ENCODE assay signal across 1 cellular context in genomic region chr10:70085975-70086613, GRCh38.
TF ChIP-seq lines count a peak whose summit lies in the region.

No MANE protein-coding gene starts in this region.

TF ChIP-seq in HepG2, 621 proteins besides CTCF, POLR2A, EP300 and RAD21 (continued from another document and continues in another):
- TF ChIP-seq PAXIP1 (CRISPR knock-in tag; conservative IDR thresholded peaks at IDR 0.05) (peak; percentile 92), HNRNPLL (IDR thresholded peaks at IDR 0.05; ENCODE audit: low read depth, low read length, poor library complexity, severe bottlenecking) (no peak), ZNF747 (CRISPR knock-in tag; IDR thresholded peaks at IDR 0.05; ENCODE audit: borderline replicate concordance) (no peak), ZNF564 (CRISPR knock-in tag; IDR thresholded peaks at IDR 0.05) (no peak), ZNF7 (CRISPR knock-in tag; IDR thresholded peaks at IDR 0.05) (no peak), NFKBIZ (CRISPR knock-in tag; IDR thresholded peaks at IDR 0.05) (no peak), HNRNPUL1 (IDR thresholded peaks at IDR 0.05; ENCODE audit: low read depth, low read length) (peak; percentile 84), PHF21A (CRISPR knock-in tag; IDR thresholded peaks at IDR 0.05) (peak; percentile 80), NCOA1 (CRISPR knock-in tag; IDR thresholded peaks at IDR 0.05) (0 out of 2 replicates have a peak, but pooled peaks have one; percentile 26), MAZ (IDR thresholded peaks at IDR 0.05; ENCODE audit: borderline replicate concordance, low read depth, low read length) (no peak), MAZ (CRISPR knock-in tag; IDR thresholded peaks at IDR 0.05; ENCODE audit: low read depth) (no peak), DNMT3B (CRISPR knock-in tag; conservative IDR thresholded peaks at IDR 0.05) (no peak), KDM5A (IDR thresholded peaks at IDR 0.05; ENCODE audit: borderline replicate concordance, low read length) (no peak; the same call in 1 of the 2 replicates), SP5 (CRISPR knock-in tag; IDR thresholded peaks at IDR 0.05; ENCODE audit: borderline replicate concordance, low read depth) (peak; percentile 21; the same call in 1 of the 2 replicates), CREB1 (IDR thresholded peaks at IDR 0.05) (no peak), CREB1 (CRISPR knock-in tag; IDR thresholded peaks at IDR 0.05) (peak; percentile 60), TFDP2 (CRISPR knock-in tag; IDR thresholded peaks at IDR 0.05) (no peak), KDM3A (CRISPR knock-in tag; IDR thresholded peaks at IDR 0.05; ENCODE audit: low read depth) (0 out of 2 replicates have a peak, but pooled peaks have one; percentile 46), LCORL (IDR thresholded peaks at IDR 0.05) (no peak), LCORL (CRISPR knock-in tag; IDR thresholded peaks at IDR 0.05) (0 out of 2 replicates have a peak, but pooled peaks have one; percentile 18), PRDM10 (CRISPR knock-in tag; IDR thresholded peaks at IDR 0.05; ENCODE audit: low read depth) (0 out of 2 replicates have a peak, but pooled peaks have one; percentile 25), ZNF773 (CRISPR knock-in tag; IDR thresholded peaks at IDR 0.05; ENCODE audit: borderline replicate concordance) (no peak), ZNF768 (CRISPR knock-in tag; IDR thresholded peaks at IDR 0.05) (no peak), ZNF614 (CRISPR knock-in tag; IDR thresholded peaks at IDR 0.05; ENCODE audit: borderline replicate concordance) (peak; percentile 76; the same call in 1 of the 2 replicates), RERE (CRISPR knock-in tag; IDR thresholded peaks at IDR 0.05; ENCODE audit: low read depth) (peak; percentile 73; the same call in 1 of the 2 replicates), XRCC5 (optimal IDR thresholded peaks at IDR 0.05; ENCODE audit: low read length) (no peak), ZNF605 (CRISPR knock-in tag; IDR thresholded peaks at IDR 0.05) (no peak), NFKB2 (CRISPR knock-in tag; IDR thresholded peaks at IDR 0.05; ENCODE audit: borderline replicate concordance) (no peak), HOXA3 (CRISPR knock-in tag; IDR thresholded peaks at IDR 0.05) (peak; percentile 29; the same call in 1 of the 2 replicates), FOSL2 (CRISPR knock-in tag; IDR thresholded peaks at IDR 0.05) (peak; percentile 45), STAG1 (CRISPR knock-in tag; IDR thresholded peaks at IDR 0.05) (0 out of 2 replicates have a peak, but pooled peaks have one; percentile 5), ZNF562 (CRISPR knock-in tag; IDR thresholded peaks at IDR 0.05; ENCODE audit: borderline replicate concordance) (no peak), HDAC1 (CRISPR knock-in tag; IDR thresholded peaks at IDR 0.05) (peak; percentile 60), ZNF878 (CRISPR knock-in tag; IDR thresholded peaks at IDR 0.05) (peak; percentile 39; the same call in 1 of the 2 replicates), KDM1A (CRISPR knock-in tag; IDR thresholded peaks at IDR 0.05) (no peak), ZNF331 (CRISPR knock-in tag; IDR thresholded peaks at IDR 0.05) (0 out of 2 replicates have a peak, but pooled peaks have one; percentile 25), NCOA2 (CRISPR knock-in tag; IDR thresholded peaks at IDR 0.05) (peak; percentile 91), KAT2B (IDR thresholded peaks at IDR 0.05; ENCODE audit: borderline replicate concordance, low read depth, low read length) (no peak), ZNF44 (CRISPR knock-in tag; IDR thresholded peaks at IDR 0.05) (no peak), ZSCAN22 (CRISPR knock-in tag; IDR thresholded peaks at IDR 0.05) (no peak), RORA (CRISPR knock-in tag; IDR thresholded peaks at IDR 0.05) (peak; percentile 66; the same call in 1 of the 2 replicates)
- TF ChIP-seq, protein P1, sequence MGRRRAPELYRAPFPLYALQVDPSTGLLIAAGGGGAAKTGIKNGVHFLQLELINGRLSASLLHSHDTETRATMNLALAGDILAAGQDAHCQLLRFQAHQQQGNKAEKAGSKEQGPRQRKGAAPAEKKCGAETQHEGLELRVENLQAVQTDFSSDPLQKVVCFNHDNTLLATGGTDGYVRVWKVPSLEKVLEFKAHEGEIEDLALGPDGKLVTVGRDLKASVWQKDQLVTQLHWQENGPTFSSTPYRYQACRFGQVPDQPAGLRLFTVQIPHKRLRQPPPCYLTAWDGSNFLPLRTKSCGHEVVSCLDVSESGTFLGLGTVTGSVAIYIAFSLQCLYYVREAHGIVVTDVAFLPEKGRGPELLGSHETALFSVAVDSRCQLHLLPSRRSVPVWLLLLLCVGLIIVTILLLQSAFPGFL (CRISPR knock-in tag; IDR thresholded peaks at IDR 0.05): no peak
- TF ChIP-seq, protein P2, sequence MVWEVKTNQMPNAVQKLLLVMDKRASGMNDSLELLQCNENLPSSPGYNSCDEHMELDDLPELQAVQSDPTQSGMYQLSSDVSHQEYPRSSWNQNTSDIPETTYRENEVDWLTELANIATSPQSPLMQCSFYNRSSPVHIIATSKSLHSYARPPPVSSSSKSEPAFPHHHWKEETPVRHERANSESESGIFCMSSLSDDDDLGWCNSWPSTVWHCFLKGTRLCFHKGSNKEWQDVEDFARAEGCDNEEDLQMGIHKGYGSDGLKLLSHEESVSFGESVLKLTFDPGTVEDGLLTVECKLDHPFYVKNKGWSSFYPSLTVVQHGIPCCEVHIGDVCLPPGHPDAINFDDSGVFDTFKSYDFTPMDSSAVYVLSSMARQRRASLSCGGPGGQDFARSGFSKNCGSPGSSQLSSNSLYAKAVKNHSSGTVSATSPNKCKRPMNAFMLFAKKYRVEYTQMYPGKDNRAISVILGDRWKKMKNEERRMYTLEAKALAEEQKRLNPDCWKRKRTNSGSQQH (CRISPR knock-in tag; IDR thresholded peaks at IDR 0.05; ENCODE audit: low read depth): no peak
- TF ChIP-seq, protein P3, sequence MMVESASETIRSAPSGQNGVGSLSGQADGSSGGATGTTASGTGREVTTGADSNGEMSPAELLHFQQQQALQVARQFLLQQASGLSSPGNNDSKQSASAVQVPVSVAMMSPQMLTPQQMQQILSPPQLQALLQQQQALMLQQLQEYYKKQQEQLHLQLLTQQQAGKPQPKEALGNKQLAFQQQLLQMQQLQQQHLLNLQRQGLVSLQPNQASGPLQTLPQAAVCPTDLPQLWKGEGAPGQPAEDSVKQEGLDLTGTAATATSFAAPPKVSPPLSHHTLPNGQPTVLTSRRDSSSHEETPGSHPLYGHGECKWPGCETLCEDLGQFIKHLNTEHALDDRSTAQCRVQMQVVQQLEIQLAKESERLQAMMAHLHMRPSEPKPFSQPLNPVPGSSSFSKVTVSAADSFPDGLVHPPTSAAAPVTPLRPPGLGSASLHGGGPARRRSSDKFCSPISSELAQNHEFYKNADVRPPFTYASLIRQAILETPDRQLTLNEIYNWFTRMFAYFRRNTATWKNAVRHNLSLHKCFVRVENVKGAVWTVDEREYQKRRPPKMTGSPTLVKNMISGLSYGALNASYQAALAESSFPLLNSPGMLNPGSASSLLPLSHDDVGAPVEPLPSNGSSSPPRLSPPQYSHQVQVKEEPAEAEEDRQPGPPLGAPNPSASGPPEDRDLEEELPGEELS (CRISPR knock-in tag; IDR thresholded peaks at IDR 0.05): peak; percentile 71
